ENCODE assay signal across 18 cellular contexts in the genomic region with DNA sequence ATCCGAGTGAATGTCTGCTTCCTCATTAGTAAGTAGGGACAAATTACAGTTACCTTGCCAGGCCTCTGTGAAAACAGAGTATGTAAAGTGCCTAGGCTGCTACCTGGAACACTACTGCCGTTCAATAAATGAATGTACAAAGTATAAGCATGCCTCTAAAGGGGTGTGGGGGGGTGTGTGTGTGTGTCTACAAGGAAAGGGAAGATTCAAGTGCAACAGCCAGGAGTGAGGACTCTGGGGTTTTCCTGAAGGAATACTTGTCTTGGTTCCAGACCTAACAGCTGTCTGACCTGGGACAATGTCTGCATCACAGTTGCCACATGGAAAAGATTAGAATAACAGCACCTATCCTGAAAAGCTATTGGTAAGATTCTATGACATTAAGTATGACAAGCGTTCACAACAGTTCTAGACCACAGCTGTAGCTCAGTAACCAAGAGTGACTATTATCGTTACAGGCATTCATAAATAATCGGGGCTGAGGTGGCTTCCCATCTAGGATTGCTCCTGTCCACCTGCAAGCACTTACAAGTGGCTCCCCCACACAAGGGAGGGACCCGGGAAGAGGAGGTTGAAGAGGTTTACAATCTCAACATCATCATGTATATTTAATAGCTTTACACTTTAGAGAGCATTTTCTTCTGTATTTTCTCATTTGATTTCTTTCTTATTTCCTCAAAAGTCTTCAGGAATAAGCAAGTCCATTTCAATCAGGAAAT.
A peak's percentile ranks its signal among the peaks of the same experiment; 100 is the strongest.
DNase-seq lines count a peak whose midpoint lies in the region; TF ChIP-seq lines count a peak whose summit lies in the region.
"Had no signal": no experiment of that assay in that cellular context is flagged by ENCODE, and none has a peak within 500 bp of the region (broad histone marks: within the 10 kb centered on the region; RNA-seq: fewer than 3 reads in every experiment).

No MANE protein-coding gene starts in this region.

- 89 to 97% methylated on average over 3 to 6 of the region's 6 CpGs for WGBS in endodermal cell (ENCODE audit: insufficient coverage in 1 of 2, insufficient read length in 1 of 2), 2 experiments

- H3K4me1 Mint-ChIP-seq in activated naive CD4-positive, alpha-beta T cell treated with anti-CD3 and anti-CD28 coated beads, Interleukin-2, amount 50 U/mL, for 24 hours = peaks cover 69% of the 10 kb centered on the region
- H3K4me1 Mint-ChIP-seq in endodermal cell = peaks cover 32% of the 10 kb centered on the region

- H3K9ac ChIP-seq in endodermal cell (ENCODE audit: extremely low read depth, low read length, poor library complexity, severe bottlenecking) = no peak overlapping the region

- no peaks in the 10 kb centered on the region for H3K9me3 Mint-ChIP-seq in activated naive CD4-positive, alpha-beta T cell treated with anti-CD3 and anti-CD28 coated beads, Interleukin-2, amount 50 U/mL, for 24 hours
- H3K9me3 Mint-ChIP-seq in endodermal cell = peaks cover 1% of the 10 kb centered on the region
- H3K9me3 Mint-ChIP-seq: activated T-helper 17 cell treated with anti-CD3 and anti-CD28 coated beads, Interleukin-2, amount 50 U/mL, for 72 hours; T-helper 1 cell treated with Interleukin-12 subunit alpha and Interleukin-12 subunit beta and Interleukin-4 antibody, amounts not matched to agents 30 μg/mL and 1 μg/mL, for 36 hours had no signal

- no peak overlapping the region for H3K4me3 ChIP-seq in endodermal cell (ENCODE audit: low read length)
- H3K4me3 ChIP-seq in neutrophil (ENCODE audit: low read depth in 1 of 2, low read length in 1 of 2) = no peak overlapping the region
- H3K4me3 ChIP-seq: adrenal gland, prostate gland, spleen, transverse colon had no signal

- in situ Hi-C loops in ACHN (cut with HindIII; ENCODE audit: low pct_ligation_motif_present, low pct_unique_long_range_greater_than_20kb, low sequenced_read_pairs) = no loop called here

- H3K27me3 ChIP-seq in endodermal cell (ENCODE audit: control insufficient read depth, insufficient read depth, low read length, poor library complexity, severe bottlenecking) = no peaks in the 10 kb centered on the region
- no peaks in the 10 kb centered on the region for H3K27me3 ChIP-seq in neutrophil
- H3K27me3 ChIP-seq: adrenal gland, spleen, transverse colon had no signal

- no peak for DNase-seq in activated naive CD4-positive, alpha-beta T cell (lab: John Stamatoyannopoulos, UW)
- no peak for DNase-seq in endodermal cell
- no peak for DNase-seq in NCI-H1694 (lab: John Stamatoyannopoulos, UW)
- DNase-seq in ACHN = no peak
- DNase-seq in medulla oblongata (ENCODE audit: extremely low spot score) = no peak
- no peak for DNase-seq in T-helper 2 cell
- DNase-seq: activated CD4-positive, CD25-positive, alpha-beta regulatory T cell; adrenal gland; caudate nucleus; DND-41; NCI-H1436 treated with DMSO at 0.1 percent for 48 hours; spleen; transverse colon had no signal

- peaks cover 29% of the 10 kb centered on the region for H3K36me3 Mint-ChIP-seq in activated naive CD4-positive, alpha-beta T cell treated with anti-CD3 and anti-CD28 coated beads, Interleukin-2, amount 50 U/mL, for 24 hours
- peaks cover 19% of the 10 kb centered on the region for H3K36me3 Mint-ChIP-seq in endodermal cell (ENCODE audit: low read depth)

- H3K4me1 ChIP-seq in endodermal cell (ENCODE audit: control insufficient read depth, insufficient read depth, low read length) (peaks cover 13% of the 10 kb centered on the region), neutrophil (ENCODE audit: control insufficient read depth in 1 of 2, insufficient read depth in 1 of 2, low read depth in 1 of 2, low read length in 1 of 2) (peaks cover 32% of the 10 kb centered on the region in 2 experiments)
- H3K4me1 ChIP-seq: adrenal gland, prostate gland had no signal

- H3K27ac Mint-ChIP-seq in activated naive CD4-positive, alpha-beta T cell treated with anti-CD3 and anti-CD28 coated beads, Interleukin-2, amount 50 U/mL, for 24 hours = peak overlapping the region; percentile 90
- peak overlapping the region; percentile 6 for H3K27ac Mint-ChIP-seq in endodermal cell
- H3K27ac Mint-ChIP-seq: activated T-helper 17 cell treated with anti-CD3 and anti-CD28 coated beads, Interleukin-2, amount 50 U/mL, for 72 hours; T-helper 1 cell treated with Interleukin-12 subunit alpha and Interleukin-12 subunit beta and Interleukin-4 antibody, amounts not matched to agents 30 μg/mL and 1 μg/mL, for 36 hours had no signal

- H3K27ac ChIP-seq in endodermal cell (ENCODE audit: low read depth, low read length) (no peak overlapping the region), neutrophil (peak overlapping the region; percentile 19)
- H3K27ac ChIP-seq: adrenal gland, prostate gland, spleen had no signal

- no peaks in the 10 kb centered on the region for H3K27me3 Mint-ChIP-seq in activated naive CD4-positive, alpha-beta T cell treated with anti-CD3 and anti-CD28 coated beads, Interleukin-2, amount 50 U/mL, for 24 hours
- H3K27me3 Mint-ChIP-seq in endodermal cell (ENCODE audit: insufficient read depth) = no peaks in the 10 kb centered on the region
- H3K27me3 Mint-ChIP-seq: activated T-helper 17 cell treated with anti-CD3 and anti-CD28 coated beads, Interleukin-2, amount 50 U/mL, for 72 hours had no signal

- H3K9me3 ChIP-seq in endodermal cell (ENCODE audit: control insufficient read depth, low read length) (no peaks in the 10 kb centered on the region), neutrophil (no peaks in the 10 kb centered on the region)
- H3K9me3 ChIP-seq: adrenal gland, prostate gland, spleen, transverse colon had no signal

- no peak overlapping the region for H3K4me3 Mint-ChIP-seq in activated naive CD4-positive, alpha-beta T cell treated with anti-CD3 and anti-CD28 coated beads, Interleukin-2, amount 50 U/mL, for 24 hours
- H3K4me3 Mint-ChIP-seq in endodermal cell = no peak overlapping the region
- H3K4me3 Mint-ChIP-seq: activated T-helper 17 cell treated with anti-CD3 and anti-CD28 coated beads, Interleukin-2, amount 50 U/mL, for 72 hours; T-helper 1 cell treated with Interleukin-12 subunit alpha and Interleukin-12 subunit beta and Interleukin-4 antibody, amounts not matched to agents 30 μg/mL and 1 μg/mL, for 36 hours had no signal

- TF ChIP-seq CTCF in endodermal cell (conservative IDR thresholded peaks at IDR 0.05) (no peak), neutrophil (IDR thresholded peaks at IDR 0.05) (no peak)

- H3K36me3 ChIP-seq in endodermal cell (ENCODE audit: control insufficient read depth, insufficient read depth, low read length) (no peaks in the 10 kb centered on the region), neutrophil (no peaks in the 10 kb centered on the region)
- H3K36me3 ChIP-seq: adrenal gland, prostate gland, transverse colon had no signal
